ENCODE assay signal across 1 cellular context in the genomic region with DNA sequence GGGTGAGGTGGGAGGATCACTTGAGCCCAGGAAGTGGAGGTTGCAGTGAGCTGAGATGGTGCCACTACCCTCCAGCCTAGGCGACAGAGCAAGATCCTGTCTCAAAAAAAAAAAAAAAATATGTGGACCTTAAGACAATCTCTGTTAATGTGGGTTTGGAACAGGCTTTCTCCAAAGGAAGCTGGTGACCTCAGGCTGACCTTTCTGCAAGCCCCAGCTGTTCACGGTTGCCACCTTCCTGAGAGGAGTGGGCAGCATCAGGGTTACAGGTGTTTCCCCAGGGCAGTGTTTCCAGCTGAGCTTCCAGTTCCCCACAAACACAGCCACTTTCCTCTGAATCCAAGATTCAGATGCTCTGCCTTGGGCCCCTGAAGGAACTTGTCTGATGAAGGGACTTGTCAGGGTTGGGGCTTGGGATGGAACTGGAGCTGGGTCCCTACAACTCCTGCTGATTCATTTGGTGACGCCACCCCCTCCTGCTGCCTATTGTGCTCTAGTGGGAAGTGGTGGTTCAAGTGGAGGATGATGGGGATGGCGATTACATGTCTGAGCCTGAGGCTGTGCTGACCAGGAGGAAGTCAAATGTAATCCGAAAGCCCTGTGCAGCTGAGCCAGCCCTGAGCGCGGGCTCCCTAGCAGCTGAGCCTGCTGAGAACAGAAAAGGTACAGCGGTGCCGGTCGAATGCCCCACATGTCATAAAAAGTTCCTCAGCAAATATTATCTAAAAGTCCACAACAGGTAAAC.
TF ChIP-seq lines count a peak whose summit lies in the region.

No MANE protein-coding gene starts in this region.

TF ChIP-seq in K562, 482 proteins besides CTCF, POLR2A, EP300 and RAD21 (continued from another document and continues in another):
- TF ChIP-seq, protein P1, sequence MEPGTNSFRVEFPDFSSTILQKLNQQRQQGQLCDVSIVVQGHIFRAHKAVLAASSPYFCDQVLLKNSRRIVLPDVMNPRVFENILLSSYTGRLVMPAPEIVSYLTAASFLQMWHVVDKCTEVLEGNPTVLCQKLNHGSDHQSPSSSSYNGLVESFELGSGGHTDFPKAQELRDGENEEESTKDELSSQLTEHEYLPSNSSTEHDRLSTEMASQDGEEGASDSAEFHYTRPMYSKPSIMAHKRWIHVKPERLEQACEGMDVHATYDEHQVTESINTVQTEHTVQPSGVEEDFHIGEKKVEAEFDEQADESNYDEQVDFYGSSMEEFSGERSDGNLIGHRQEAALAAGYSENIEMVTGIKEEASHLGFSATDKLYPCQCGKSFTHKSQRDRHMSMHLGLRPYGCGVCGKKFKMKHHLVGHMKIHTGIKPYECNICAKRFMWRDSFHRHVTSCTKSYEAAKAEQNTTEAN (CRISPR knock-in tag; IDR thresholded peaks at IDR 0.05) = no peak
- TF ChIP-seq SAP30 (IDR thresholded peaks at IDR 0.05; ENCODE audit: borderline replicate concordance, insufficient read depth, low read depth, low read length, poor library complexity, severe bottlenecking) (no peak), RBM39 (optimal IDR thresholded peaks at IDR 0.05; ENCODE audit: low read depth, low read length) (no peak), ZNF282 (CRISPR knock-in tag; IDR thresholded peaks at IDR 0.05) (no peak), TCFL5 (CRISPR knock-in tag; conservative IDR thresholded peaks at IDR 0.05) (0 out of 2 replicates have a peak, but pooled peaks have one; percentile 23), MAFK (IDR thresholded peaks at IDR 0.05; ENCODE audit: low read length) (peak; percentile 55; the same call in 1 of the 2 replicates), KDM2B (CRISPR knock-in tag; IDR thresholded peaks at IDR 0.05) (no peak), NFXL1 (CRISPR knock-in tag; IDR thresholded peaks at IDR 0.05) (no peak), FOSL1 (tag; conservative IDR thresholded peaks at IDR 0.05) (peak; percentile 42), HMG20B (CRISPR knock-in tag; IDR thresholded peaks at IDR 0.05) (no peak), FOXK2 (conservative IDR thresholded peaks at IDR 0.05 in 1 of 2, IDR thresholded peaks at IDR 0.05 in 1 of 2; ENCODE audit: low read depth in 2 of 2) (no peak), SUPT5H (IDR thresholded peaks at IDR 0.05) (no peak; the same call in 1 of the 2 replicates), PRMT5 (CRISPR knock-in tag; IDR thresholded peaks at IDR 0.05) (no peak), CEBPG (CRISPR knock-in tag; IDR thresholded peaks at IDR 0.05) (no peak), CEBPG (tag; conservative IDR thresholded peaks at IDR 0.05 in 1 of 2, IDR thresholded peaks at IDR 0.05 in 1 of 2) (no peak), ZNF217 (CRISPR knock-in tag; IDR thresholded peaks at IDR 0.05) (no peak), HDAC1 (IDR thresholded peaks at IDR 0.05) (peak in 1 of 2 experiments; percentile 34; a peak in 1 of 4 replicates), SMAD4 (CRISPR knock-in tag; conservative IDR thresholded peaks at IDR 0.05) (no peak), MXI1 (IDR thresholded peaks at IDR 0.05; ENCODE audit: low read depth, low read length) (no peak), BMI1 (IDR thresholded peaks at IDR 0.05; ENCODE audit: low read length) (no peak), E2F3 (CRISPR knock-in tag; IDR thresholded peaks at IDR 0.05) (no peak), TBL1XR1 (IDR thresholded peaks at IDR 0.05; ENCODE audit: low read length in 2 of 2) (0 out of 4 replicates have a peak, but pooled peaks of 1 of the 2 experiments have one; percentile 32), C11orf30 (IDR thresholded peaks at IDR 0.05; ENCODE audit: low read depth) (peak; percentile 67), PCBP2 (IDR thresholded peaks at IDR 0.05; ENCODE audit: low read depth, low read length, poor library complexity, severe bottlenecking) (no peak), DPF2 (IDR thresholded peaks at IDR 0.05) (no peak), SP1 (CRISPR knock-in tag; IDR thresholded peaks at IDR 0.05) (no peak), ZNF316 (IDR thresholded peaks at IDR 0.05) (peak; percentile 30; the same call in 1 of the 2 replicates), POLR2B (IDR thresholded peaks at IDR 0.05; ENCODE audit: low read depth, partially characterized antibody) (no peak), TAF9B (IDR thresholded peaks at IDR 0.05; ENCODE audit: partially characterized antibody) (no peak), ZNF232 (CRISPR knock-in tag; IDR thresholded peaks at IDR 0.05) (no peak), HDAC6 (IDR thresholded peaks at IDR 0.05; ENCODE audit: low read depth, low read length) (no peak), SOX6 (IDR thresholded peaks at IDR 0.05) (peak; percentile 68; the same call in 1 of the 2 replicates), BDP1 (IDR thresholded peaks at IDR 0.05; ENCODE audit: insufficient read depth, insufficient read length) (no peak), NELFE (IDR thresholded peaks at IDR 0.05; ENCODE audit: insufficient read depth, insufficient read length) (no peak), SRSF9 (IDR thresholded peaks at IDR 0.05; ENCODE audit: borderline replicate concordance, low read depth, low read length) (no peak), KHSRP (IDR thresholded peaks at IDR 0.05) (no peak)
- TF ChIP-seq, protein P2, sequence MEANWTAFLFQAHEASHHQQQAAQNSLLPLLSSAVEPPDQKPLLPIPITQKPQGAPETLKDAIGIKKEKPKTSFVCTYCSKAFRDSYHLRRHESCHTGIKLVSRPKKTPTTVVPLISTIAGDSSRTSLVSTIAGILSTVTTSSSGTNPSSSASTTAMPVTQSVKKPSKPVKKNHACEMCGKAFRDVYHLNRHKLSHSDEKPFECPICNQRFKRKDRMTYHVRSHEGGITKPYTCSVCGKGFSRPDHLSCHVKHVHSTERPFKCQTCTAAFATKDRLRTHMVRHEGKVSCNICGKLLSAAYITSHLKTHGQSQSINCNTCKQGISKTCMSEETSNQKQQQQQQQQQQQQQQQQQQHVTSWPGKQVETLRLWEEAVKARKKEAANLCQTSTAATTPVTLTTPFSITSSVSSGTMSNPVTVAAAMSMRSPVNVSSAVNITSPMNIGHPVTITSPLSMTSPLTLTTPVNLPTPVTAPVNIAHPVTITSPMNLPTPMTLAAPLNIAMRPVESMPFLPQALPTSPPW (CRISPR knock-in tag; IDR thresholded peaks at IDR 0.05) = peak; percentile 18; the same call in 1 of the 2 replicates
- TF ChIP-seq, protein P3, sequence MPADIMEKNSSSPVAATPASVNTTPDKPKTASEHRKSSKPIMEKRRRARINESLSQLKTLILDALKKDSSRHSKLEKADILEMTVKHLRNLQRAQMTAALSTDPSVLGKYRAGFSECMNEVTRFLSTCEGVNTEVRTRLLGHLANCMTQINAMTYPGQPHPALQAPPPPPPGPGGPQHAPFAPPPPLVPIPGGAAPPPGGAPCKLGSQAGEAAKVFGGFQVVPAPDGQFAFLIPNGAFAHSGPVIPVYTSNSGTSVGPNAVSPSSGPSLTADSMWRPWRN (IDR thresholded peaks at IDR 0.05; ENCODE audit: low read depth) = no peak
- TF ChIP-seq, protein P4, sequence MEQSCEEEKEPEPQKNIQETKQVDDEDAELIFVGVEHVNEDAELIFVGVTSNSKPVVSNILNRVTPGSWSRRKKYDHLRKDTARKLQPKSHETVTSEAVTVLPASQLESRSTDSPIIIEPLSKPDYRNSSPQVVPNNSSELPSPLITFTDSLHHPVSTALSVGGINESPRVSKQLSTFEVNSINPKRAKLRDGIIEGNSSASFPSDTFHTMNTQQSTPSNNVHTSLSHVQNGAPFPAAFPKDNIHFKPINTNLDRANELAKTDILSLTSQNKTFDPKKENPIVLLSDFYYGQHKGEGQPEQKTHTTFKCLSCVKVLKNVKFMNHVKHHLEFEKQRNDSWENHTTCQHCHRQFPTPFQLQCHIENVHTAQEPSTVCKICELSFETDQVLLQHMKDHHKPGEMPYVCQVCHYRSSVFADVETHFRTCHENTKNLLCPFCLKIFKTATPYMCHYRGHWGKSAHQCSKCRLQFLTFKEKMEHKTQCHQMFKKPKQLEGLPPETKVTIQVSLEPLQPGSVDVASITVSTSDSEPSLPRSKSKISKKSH (CRISPR knock-in tag; IDR thresholded peaks at IDR 0.05) = no peak
- TF ChIP-seq, protein P5, sequence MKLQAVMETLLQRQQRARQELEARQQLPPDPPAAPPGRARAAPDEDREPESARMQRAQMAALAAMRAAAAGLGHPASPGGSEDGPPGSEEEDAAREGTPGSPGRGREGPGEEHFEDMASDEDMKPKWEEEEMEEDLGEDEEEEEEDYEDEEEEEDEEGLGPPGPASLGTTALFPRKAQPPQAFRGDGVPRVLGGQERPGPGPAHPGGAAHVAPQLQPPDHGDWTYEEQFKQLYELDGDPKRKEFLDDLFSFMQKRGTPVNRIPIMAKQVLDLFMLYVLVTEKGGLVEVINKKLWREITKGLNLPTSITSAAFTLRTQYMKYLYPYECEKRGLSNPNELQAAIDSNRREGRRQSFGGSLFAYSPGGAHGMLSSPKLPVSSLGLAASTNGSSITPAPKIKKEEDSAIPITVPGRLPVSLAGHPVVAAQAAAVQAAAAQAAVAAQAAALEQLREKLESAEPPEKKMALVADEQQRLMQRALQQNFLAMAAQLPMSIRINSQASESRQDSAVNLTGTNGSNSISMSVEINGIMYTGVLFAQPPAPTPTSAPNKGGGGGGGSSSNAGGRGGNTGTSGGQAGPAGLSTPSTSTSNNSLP (IDR thresholded peaks at IDR 0.05; ENCODE audit: borderline replicate concordance, low read depth, low read length) = no peak
- TF ChIP-seq, protein P6, sequence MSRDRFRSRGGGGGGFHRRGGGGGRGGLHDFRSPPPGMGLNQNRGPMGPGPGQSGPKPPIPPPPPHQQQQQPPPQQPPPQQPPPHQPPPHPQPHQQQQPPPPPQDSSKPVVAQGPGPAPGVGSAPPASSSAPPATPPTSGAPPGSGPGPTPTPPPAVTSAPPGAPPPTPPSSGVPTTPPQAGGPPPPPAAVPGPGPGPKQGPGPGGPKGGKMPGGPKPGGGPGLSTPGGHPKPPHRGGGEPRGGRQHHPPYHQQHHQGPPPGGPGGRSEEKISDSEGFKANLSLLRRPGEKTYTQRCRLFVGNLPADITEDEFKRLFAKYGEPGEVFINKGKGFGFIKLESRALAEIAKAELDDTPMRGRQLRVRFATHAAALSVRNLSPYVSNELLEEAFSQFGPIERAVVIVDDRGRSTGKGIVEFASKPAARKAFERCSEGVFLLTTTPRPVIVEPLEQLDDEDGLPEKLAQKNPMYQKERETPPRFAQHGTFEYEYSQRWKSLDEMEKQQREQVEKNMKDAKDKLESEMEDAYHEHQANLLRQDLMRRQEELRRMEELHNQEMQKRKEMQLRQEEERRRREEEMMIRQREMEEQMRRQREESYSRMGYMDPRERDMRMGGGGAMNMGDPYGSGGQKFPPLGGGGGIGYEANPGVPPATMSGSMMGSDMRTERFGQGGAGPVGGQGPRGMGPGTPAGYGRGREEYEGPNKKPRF (IDR thresholded peaks at IDR 0.05; ENCODE audit: low read depth, low read length) = no peak
- TF ChIP-seq, protein P7, sequence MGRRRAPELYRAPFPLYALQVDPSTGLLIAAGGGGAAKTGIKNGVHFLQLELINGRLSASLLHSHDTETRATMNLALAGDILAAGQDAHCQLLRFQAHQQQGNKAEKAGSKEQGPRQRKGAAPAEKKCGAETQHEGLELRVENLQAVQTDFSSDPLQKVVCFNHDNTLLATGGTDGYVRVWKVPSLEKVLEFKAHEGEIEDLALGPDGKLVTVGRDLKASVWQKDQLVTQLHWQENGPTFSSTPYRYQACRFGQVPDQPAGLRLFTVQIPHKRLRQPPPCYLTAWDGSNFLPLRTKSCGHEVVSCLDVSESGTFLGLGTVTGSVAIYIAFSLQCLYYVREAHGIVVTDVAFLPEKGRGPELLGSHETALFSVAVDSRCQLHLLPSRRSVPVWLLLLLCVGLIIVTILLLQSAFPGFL (CRISPR knock-in tag; IDR thresholded peaks at IDR 0.05) = no peak
- TF ChIP-seq, protein P8, sequence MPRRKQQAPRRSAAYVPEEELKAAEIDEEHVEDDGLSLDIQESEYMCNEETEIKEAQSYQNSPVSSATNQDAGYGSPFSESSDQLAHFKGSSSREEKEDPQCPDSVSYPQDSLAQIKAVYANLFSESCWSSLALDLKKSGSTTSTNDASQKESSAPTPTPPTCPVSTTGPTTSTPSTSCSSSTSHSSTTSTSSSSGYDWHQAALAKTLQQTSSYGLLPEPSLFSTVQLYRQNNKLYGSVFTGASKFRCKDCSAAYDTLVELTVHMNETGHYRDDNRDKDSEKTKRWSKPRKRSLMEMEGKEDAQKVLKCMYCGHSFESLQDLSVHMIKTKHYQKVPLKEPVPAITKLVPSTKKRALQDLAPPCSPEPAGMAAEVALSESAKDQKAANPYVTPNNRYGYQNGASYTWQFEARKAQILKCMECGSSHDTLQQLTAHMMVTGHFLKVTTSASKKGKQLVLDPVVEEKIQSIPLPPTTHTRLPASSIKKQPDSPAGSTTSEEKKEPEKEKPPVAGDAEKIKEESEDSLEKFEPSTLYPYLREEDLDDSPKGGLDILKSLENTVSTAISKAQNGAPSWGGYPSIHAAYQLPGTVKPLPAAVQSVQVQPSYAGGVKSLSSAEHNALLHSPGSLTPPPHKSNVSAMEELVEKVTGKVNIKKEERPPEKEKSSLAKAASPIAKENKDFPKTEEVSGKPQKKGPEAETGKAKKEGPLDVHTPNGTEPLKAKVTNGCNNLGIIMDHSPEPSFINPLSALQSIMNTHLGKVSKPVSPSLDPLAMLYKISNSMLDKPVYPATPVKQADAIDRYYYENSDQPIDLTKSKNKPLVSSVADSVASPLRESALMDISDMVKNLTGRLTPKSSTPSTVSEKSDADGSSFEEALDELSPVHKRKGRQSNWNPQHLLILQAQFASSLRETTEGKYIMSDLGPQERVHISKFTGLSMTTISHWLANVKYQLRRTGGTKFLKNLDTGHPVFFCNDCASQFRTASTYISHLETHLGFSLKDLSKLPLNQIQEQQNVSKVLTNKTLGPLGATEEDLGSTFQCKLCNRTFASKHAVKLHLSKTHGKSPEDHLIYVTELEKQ (CRISPR knock-in tag; IDR thresholded peaks at IDR 0.05) = no peak
- TF ChIP-seq, protein P9, sequence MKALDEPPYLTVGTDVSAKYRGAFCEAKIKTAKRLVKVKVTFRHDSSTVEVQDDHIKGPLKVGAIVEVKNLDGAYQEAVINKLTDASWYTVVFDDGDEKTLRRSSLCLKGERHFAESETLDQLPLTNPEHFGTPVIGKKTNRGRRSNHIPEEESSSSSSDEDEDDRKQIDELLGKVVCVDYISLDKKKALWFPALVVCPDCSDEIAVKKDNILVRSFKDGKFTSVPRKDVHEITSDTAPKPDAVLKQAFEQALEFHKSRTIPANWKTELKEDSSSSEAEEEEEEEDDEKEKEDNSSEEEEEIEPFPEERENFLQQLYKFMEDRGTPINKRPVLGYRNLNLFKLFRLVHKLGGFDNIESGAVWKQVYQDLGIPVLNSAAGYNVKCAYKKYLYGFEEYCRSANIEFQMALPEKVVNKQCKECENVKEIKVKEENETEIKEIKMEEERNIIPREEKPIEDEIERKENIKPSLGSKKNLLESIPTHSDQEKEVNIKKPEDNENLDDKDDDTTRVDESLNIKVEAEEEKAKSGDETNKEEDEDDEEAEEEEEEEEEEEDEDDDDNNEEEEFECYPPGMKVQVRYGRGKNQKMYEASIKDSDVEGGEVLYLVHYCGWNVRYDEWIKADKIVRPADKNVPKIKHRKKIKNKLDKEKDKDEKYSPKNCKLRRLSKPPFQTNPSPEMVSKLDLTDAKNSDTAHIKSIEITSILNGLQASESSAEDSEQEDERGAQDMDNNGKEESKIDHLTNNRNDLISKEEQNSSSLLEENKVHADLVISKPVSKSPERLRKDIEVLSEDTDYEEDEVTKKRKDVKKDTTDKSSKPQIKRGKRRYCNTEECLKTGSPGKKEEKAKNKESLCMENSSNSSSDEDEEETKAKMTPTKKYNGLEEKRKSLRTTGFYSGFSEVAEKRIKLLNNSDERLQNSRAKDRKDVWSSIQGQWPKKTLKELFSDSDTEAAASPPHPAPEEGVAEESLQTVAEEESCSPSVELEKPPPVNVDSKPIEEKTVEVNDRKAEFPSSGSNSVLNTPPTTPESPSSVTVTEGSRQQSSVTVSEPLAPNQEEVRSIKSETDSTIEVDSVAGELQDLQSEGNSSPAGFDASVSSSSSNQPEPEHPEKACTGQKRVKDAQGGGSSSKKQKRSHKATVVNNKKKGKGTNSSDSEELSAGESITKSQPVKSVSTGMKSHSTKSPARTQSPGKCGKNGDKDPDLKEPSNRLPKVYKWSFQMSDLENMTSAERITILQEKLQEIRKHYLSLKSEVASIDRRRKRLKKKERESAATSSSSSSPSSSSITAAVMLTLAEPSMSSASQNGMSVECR (CRISPR knock-in tag; IDR thresholded peaks at IDR 0.05) = peak; percentile 23; the same call in 1 of the 2 replicates
